ENCODE assay signal across 8 cellular contexts in genomic region chrX:153969904-153970397, GRCh38. TPM values are rescaled to one million over a fixed set of nuclear protein-coding genes. Genes with fewer than 3 reads are reported as not detected.
DNase-seq lines count a peak whose midpoint lies in the region; TF ChIP-seq lines count a peak whose summit lies in the region.

No MANE protein-coding gene starts in this region.

- no peak for TF ChIP-seq CTCF in spleen (IDR thresholded peaks at IDR 0.05 in 8 of 11, conservative IDR thresholded peaks at IDR 0.05 in 3 of 11)

- DNase-seq in Ammon's horn (ENCODE audit: low spot score) (peak; percentile 58), spleen (peak; percentile 87), NCI-H2081 treated with DMSO at 0.1 percent for 48 hours (lab: John Stamatoyannopoulos, UW) (no peak), NCI-H2171 treated with DMSO at 0.1 percent for 48 hours (lab: John Stamatoyannopoulos, UW) (no peak), HPDE6-E6E7 (ENCODE audit: extremely low spot score) (no peak)

- peak overlapping the region; percentile 91 to 100 (median 100) for H3K4me3 Mint-ChIP-seq in IgD-negative memory B cell

- H3K9me3 Mint-ChIP-seq in IgD-negative memory B cell, result no peaks in the 10 kb centered on the region

- peak overlapping the region; percentile 98 for H3K27ac ChIP-seq in angular gyrus (ENCODE audit: low read depth, low read length)
- H3K27ac ChIP-seq in spleen, result peak overlapping the region; percentile 65 to 100 (median 98)

- 0 to 25% (median 1%) methylated on average over 18 to 28 of the region's 28 CpGs for WGBS in spleen, 5 donors

- no peak for TF ChIP-seq POLR2A in spleen (IDR thresholded peaks at IDR 0.05)

- H3K4me3 ChIP-seq in iPS-18c (ENCODE audit: insufficient read depth, low read depth, low read length) (peak overlapping the region; percentile 77), spleen (peak overlapping the region; percentile 43 to 97 (median 74))

- H3K27ac Mint-ChIP-seq in IgD-negative memory B cell, result peak overlapping the region; percentile 40 to 88 (median 70)

- H3K4me1 Mint-ChIP-seq in IgD-negative memory B cell, result peaks cover 16 to 38% (median 33%) of the 10 kb centered on the region in 3 donors

- H3K9me3 ChIP-seq in iPS-18c (ENCODE audit: control insufficient read depth, insufficient read depth, low read length) (no peaks in the 10 kb centered on the region), spleen (no peaks in the 10 kb centered on the region)

- H3K27me3 Mint-ChIP-seq in IgD-negative memory B cell, result no peaks in the 10 kb centered on the region

- peaks cover 3% of the 10 kb centered on the region for H3K36me3 Mint-ChIP-seq in IgD-negative memory B cell

- intact Hi-C loops in spleen (cut with DNase I; ENCODE audit: low total_unique reads), result no loop called here

- H3K27me3 ChIP-seq in spleen (replicated peaks in 1 of 7), result no peaks in the 10 kb centered on the region

- H3K4me1 ChIP-seq in spleen, result peaks cover 30 to 71% (median 67%) of the 10 kb centered on the region in 6 donors

- no peaks in the 10 kb centered on the region for H3K36me3 ChIP-seq in spleen

RNA-seq across cellular contexts. Expression of gene HCFC1, which starts 1.7 kb away (rescaled TPM):
- polyA plus RNA-seq in IgD-negative memory B cell, result 12.2 TPM
- total RNA-seq in spleen, result 10 to 100 TPM; 50.6 to 86.5 (median 62.1) TPM
- polyA plus RNA-seq in spleen, result 10 to 100 TPM in 2 of 3 donors, 1 to 10 TPM in 1; 9.5 to 22.7 (median 11.4) TPM

RNA-seq across cellular contexts. Expression of gene TMEM187, which starts 2.6 kb away (rescaled TPM):
- polyA plus RNA-seq in IgD-negative memory B cell, result 7.1 TPM
- total RNA-seq in spleen, result 10 to 100 TPM in 1 of 7 donors, 1 to 10 TPM in 6; 2.0 to 12.2 (median 6.2) TPM
- 1 to 10 TPM; 3.3 to 7.4 (median 4.9) TPM for polyA plus RNA-seq in spleen

RNA-seq across cellular contexts. Expression of gene RENBP, which starts 25.5 kb away (rescaled TPM):
- polyA plus RNA-seq in IgD-negative memory B cell, result 1.2 TPM
- total RNA-seq in spleen, result 100 to 1,000 TPM in 1 of 7 donors, 10 to 100 TPM in 6; 42.0 to 105 (median 63.6) TPM
- 10 to 100 TPM; 44.3 to 91.3 (median 47.9) TPM for polyA plus RNA-seq in spleen

RNA-seq across cellular contexts. Expression of gene NAA10, which starts 35.1 kb away (rescaled TPM):
- polyA plus RNA-seq in IgD-negative memory B cell (91.4 TPM), spleen (100 to 1,000 TPM; 123 to 174 (median 168) TPM)
- total RNA-seq in spleen, result 10 to 100 TPM; 56.4 to 89.1 (median 85.5) TPM

RNA-seq across cellular contexts. Expression of gene ARHGAP4, which starts 43.9 kb away (rescaled TPM):
- polyA plus RNA-seq in IgD-negative memory B cell (123 TPM), spleen (100 to 1,000 TPM; 297 to 713 (median 635) TPM)
- 100 to 1,000 TPM; 176 to 317 (median 236) TPM for total RNA-seq in spleen

Comparison
In these comparisons a context has a peak if more than half of its experiments do, and no peak if none do; other contexts are left out.
1. DNase-seq: peak in Ammon's horn (single experiment) and spleen (single experiment); none in NCI-H2081 treated with DMSO at 0.1 percent for 48 hours (single experiment), NCI-H2171 treated with DMSO at 0.1 percent for 48 hours (single experiment) and HPDE6-E6E7 (single experiment).
2. RNA of gene RENBP, which starts 25.5 kb away (polyA plus RNA-seq): 44.3 to 91.3 TPM in spleen; 1.2 TPM in IgD-negative memory B cell (single experiment); every median in the first group is over 10 times any median in the second.